In genomic region chr16:49526966-49527365, GRCh38 we compare ENCODE assay signal across 17 cellular contexts.
A peak's percentile ranks its signal among the peaks of the same experiment; 100 is the strongest.
DNase-seq lines count a peak whose midpoint lies in the region; ATAC-seq and TF ChIP-seq lines count a peak whose summit lies in the region.
"Had no signal": no experiment of that assay in that cellular context is flagged by ENCODE, and none has a peak within 500 bp of the region (broad histone marks: within the 10 kb centered on the region; RNA-seq: fewer than 3 reads in every experiment).

No MANE protein-coding gene starts in this region.

- no peaks in the 10 kb centered on the region for H3K27me3 ChIP-seq in neuronal stem cell (ENCODE audit: control insufficient read depth in 3 of 3, insufficient read depth in 3 of 3, low read depth in 1 of 3, low read length in 3 of 3)

- no CpG with 5 or more reads among the region's 10 CpGs for WGBS in neuronal stem cell (ENCODE audit: extremely low coverage in 2 of 2, insufficient read length in 2 of 2, insufficient replicate concordance in 1 of 2), 2 donors

- H3K9me3 Mint-ChIP-seq in activated CD4-positive, alpha-beta T cell treated with anti-CD3 and anti-CD28 coated beads, Interleukin-2, amount 10 ng/mL, durations not matched to agents 7 days and 5 days = no peaks in the 10 kb centered on the region
- no peaks in the 10 kb centered on the region for H3K9me3 Mint-ChIP-seq in brain
- H3K9me3 Mint-ChIP-seq in activated CD8-positive, alpha-beta T cell treated with anti-CD3 and anti-CD28 coated beads, Interleukin-2, amount 10 ng/mL, durations not matched to agents 7 days and 5 days (ENCODE audit: insufficient read depth) = no peaks in the 10 kb centered on the region
- H3K9me3 Mint-ChIP-seq: CD8-positive, alpha-beta T cell; H9; IgD-negative memory B cell had no signal

- no peaks in the 10 kb centered on the region for H3K36me3 Mint-ChIP-seq in activated CD4-positive, alpha-beta T cell treated with anti-CD3 and anti-CD28 coated beads, Interleukin-2, amount 10 ng/mL, durations not matched to agents 7 days and 5 days (ENCODE audit: low read depth)
- peaks cover 8% of the 10 kb centered on the region for H3K36me3 Mint-ChIP-seq in brain
- no peaks in the 10 kb centered on the region for H3K36me3 Mint-ChIP-seq in activated CD8-positive, alpha-beta T cell treated with anti-CD3 and anti-CD28 coated beads, Interleukin-2, amount 10 ng/mL, durations not matched to agents 7 days and 5 days (ENCODE audit: low read depth)
- H3K36me3 Mint-ChIP-seq: CD8-positive, alpha-beta T cell; IgD-negative memory B cell had no signal

- no peak overlapping the region for H2AFZ ChIP-seq in neuronal stem cell (ENCODE audit: low read length)

- H3K4me3 Mint-ChIP-seq in activated CD4-positive, alpha-beta T cell treated with anti-CD3 and anti-CD28 coated beads, Interleukin-2, amount 10 ng/mL, durations not matched to agents 7 days and 5 days = no peak overlapping the region
- no peak overlapping the region for H3K4me3 Mint-ChIP-seq in brain
- H3K4me3 Mint-ChIP-seq in activated CD8-positive, alpha-beta T cell treated with anti-CD3 and anti-CD28 coated beads, Interleukin-2, amount 10 ng/mL, durations not matched to agents 7 days and 5 days = no peak overlapping the region
- H3K4me3 Mint-ChIP-seq: H9 had no signal

- ATAC-seq in GM19452 (IDR thresholded peaks at IDR 0.05; ENCODE audit: unreplicated experiment) (no peak), GM18511 (IDR thresholded peaks at IDR 0.05; ENCODE audit: unreplicated experiment) (no peak)
- ATAC-seq in activated CD8-positive, alpha-beta T cell treated with anti-CD3 and anti-CD28 coated beads, Interleukin-2, amount 10 ng/mL, durations not matched to agents 7 days and 5 days = no peak
- ATAC-seq: CD8-positive, alpha-beta T cell; HepG2 had no signal

- H3K9ac ChIP-seq in neuronal stem cell (ENCODE audit: low read depth, low read length, poor library complexity) = no peak overlapping the region

- H2BK120ac ChIP-seq in neuronal stem cell (ENCODE audit: low read depth, low read length) = no peak overlapping the region

- no peak overlapping the region for H4K91ac ChIP-seq in neuronal stem cell (ENCODE audit: low read depth, low read length, poor library complexity)

- peak overlapping the region; percentile 29 for H3K18ac ChIP-seq in neuronal stem cell (ENCODE audit: low read length)

- no peak overlapping the region for H4K8ac ChIP-seq in neuronal stem cell (ENCODE audit: low read depth, low read length)

- H3K4me3 ChIP-seq in neuronal stem cell (ENCODE audit: low read length in 2 of 2) = no peak overlapping the region
- H3K4me3 ChIP-seq: BLaER1 treated with 17β-estradiol and CSF1 and Interleukin-3, amounts not matched to agents 10 nM and 100 nM had no signal

- peaks cover 31% of the 10 kb centered on the region in 2 donors for H3K4me1 ChIP-seq in neuronal stem cell (ENCODE audit: control insufficient read depth in 2 of 2, insufficient read depth in 1 of 2, low read depth in 1 of 2, low read length in 2 of 2)

- DNase-seq in activated CD4-positive, alpha-beta T cell treated with anti-CD3 and anti-CD28 coated beads, Interleukin-2, amount 10 ng/mL, durations not matched to agents 7 days and 5 days = no peak
- no peak for DNase-seq in activated CD4-positive, alpha-beta T cell treated with anti-CD3 and anti-CD28 coated beads, Interleukin-2, amount 50 U/mL, for 48 hours
- DNase-seq in neuronal stem cell (ENCODE audit: low spot score) = no peak
- no peak for DNase-seq in stimulated activated CD4-positive, alpha-beta T cell treated with anti-CD3 and anti-CD28 coated beads, Interleukin-1b, Interleukin-23, amount 100 ng/mL, for 48 hours
- DNase-seq in activated CD8-positive, alpha-beta T cell treated with anti-CD3 and anti-CD28 coated beads, Interleukin-2, amount 10 ng/mL, durations not matched to agents 7 days and 5 days = no peak
- DNase-seq: 8988T; Calu3; CD8-positive, alpha-beta T cell; GDM1; H9 had no signal

- POLR2A ChIA-PET in activated CD4-positive, alpha-beta T cell treated with anti-CD3 and anti-CD28 coated beads, Interleukin-2, amount 10 ng/mL, durations not matched to agents 7 days and 5 days (lab: Charles Lee) = no interaction called here
- POLR2A ChIA-PET in activated CD8-positive, alpha-beta T cell treated with anti-CD3 and anti-CD28 coated beads, Interleukin-2, amount 10 ng/mL, durations not matched to agents 7 days and 5 days (lab: Charles Lee) = no interaction called here

- H2BK5ac ChIP-seq in neuronal stem cell (ENCODE audit: low read length) = no peak overlapping the region

- no peak overlapping the region for H3K14ac ChIP-seq in neuronal stem cell (ENCODE audit: low read length)

- CTCF ChIA-PET in activated CD4-positive, alpha-beta T cell treated with anti-CD3 and anti-CD28 coated beads, Interleukin-2, amount 10 ng/mL, durations not matched to agents 7 days and 5 days (lab: Charles Lee) = no interaction called here
- CTCF ChIA-PET in activated CD8-positive, alpha-beta T cell treated with anti-CD3 and anti-CD28 coated beads, Interleukin-2, amount 10 ng/mL, durations not matched to agents 7 days and 5 days (lab: Charles Lee) = no interaction called here

- no peak overlapping the region for H2AK5ac ChIP-seq in neuronal stem cell (ENCODE audit: low read depth, low read length)

- TF ChIP-seq CTCF in brain (conservative IDR thresholded peaks at IDR 0.05) = no peak

- H3K4me1 Mint-ChIP-seq in activated CD4-positive, alpha-beta T cell treated with anti-CD3 and anti-CD28 coated beads, Interleukin-2, amount 10 ng/mL, durations not matched to agents 7 days and 5 days = peaks cover 12% of the 10 kb centered on the region
- peaks cover 74% of the 10 kb centered on the region for H3K4me1 Mint-ChIP-seq in brain
- H3K4me1 Mint-ChIP-seq in activated CD8-positive, alpha-beta T cell treated with anti-CD3 and anti-CD28 coated beads, Interleukin-2, amount 10 ng/mL, durations not matched to agents 7 days and 5 days (ENCODE audit: low read depth) = peaks cover 12% of the 10 kb centered on the region

- no peak overlapping the region for H3K4me2 ChIP-seq in neuronal stem cell (ENCODE audit: insufficient read depth, low read length, poor library complexity, severe bottlenecking)

- H3K79me1 ChIP-seq in neuronal stem cell (ENCODE audit: low read depth, low read length) = no peaks in the 10 kb centered on the region

- H3K23ac ChIP-seq in neuronal stem cell (ENCODE audit: low read depth, low read length, poor library complexity) = no peak overlapping the region

- H3K27me3 Mint-ChIP-seq in activated CD4-positive, alpha-beta T cell treated with anti-CD3 and anti-CD28 coated beads, Interleukin-2, amount 10 ng/mL, durations not matched to agents 7 days and 5 days = no peaks in the 10 kb centered on the region
- H3K27me3 Mint-ChIP-seq in brain = peaks cover 19% of the 10 kb centered on the region
- H3K27me3 Mint-ChIP-seq in activated CD8-positive, alpha-beta T cell treated with anti-CD3 and anti-CD28 coated beads, Interleukin-2, amount 10 ng/mL, durations not matched to agents 7 days and 5 days (ENCODE audit: low read depth) = no peaks in the 10 kb centered on the region

- no peak overlapping the region for H2BK15ac ChIP-seq in neuronal stem cell (ENCODE audit: low read length)

- H3K4ac ChIP-seq in neuronal stem cell (ENCODE audit: low read length) = no peak overlapping the region

- no peaks in the 10 kb centered on the region for H3K9me3 ChIP-seq in neuronal stem cell (replicated peaks in 1 of 2; ENCODE audit: control insufficient read depth in 2 of 2, insufficient read depth in 1 of 2, low read depth in 1 of 2, low read length in 2 of 2)
- H3K9me3 ChIP-seq: BLaER1 treated with 17β-estradiol and CSF1 and Interleukin-3, amounts not matched to agents 10 nM and 100 nM had no signal

- H3K36me3 ChIP-seq in neuronal stem cell (replicated peaks in 1 of 2; ENCODE audit: control insufficient read depth in 2 of 2, insufficient read depth in 2 of 2, low read length in 2 of 2) = peaks cover 14 to 28% of the 10 kb centered on the region in 2 donors

- no peak overlapping the region for H2BK12ac ChIP-seq in neuronal stem cell (ENCODE audit: low read length)

- peak overlapping the region; percentile 44 for H3K27ac Mint-ChIP-seq in activated CD4-positive, alpha-beta T cell treated with anti-CD3 and anti-CD28 coated beads, Interleukin-2, amount 10 ng/mL, durations not matched to agents 7 days and 5 days
- H3K27ac Mint-ChIP-seq in brain = peak overlapping the region in 3 of 5 experiments; percentile 92 to 96 (median 95)
- H3K27ac Mint-ChIP-seq in activated CD8-positive, alpha-beta T cell treated with anti-CD3 and anti-CD28 coated beads, Interleukin-2, amount 10 ng/mL, durations not matched to agents 7 days and 5 days = no peak overlapping the region
- H3K27ac Mint-ChIP-seq: B cell, IgD-negative memory B cell had no signal

- no peak overlapping the region for H3K27ac ChIP-seq in neuronal stem cell (replicated peaks; ENCODE audit: low read length)
